8 cellular contexts compared by ENCODE assay signal in genomic region chr3:49855662-49856061, GRCh38. TPM values are rescaled to one million over a fixed set of nuclear protein-coding genes. Genes with fewer than 3 reads are reported as not detected.
DNase-seq lines count a peak whose midpoint lies in the region; ATAC-seq lines count a peak whose summit lies in the region.

No MANE protein-coding gene starts in this region.

- intact Hi-C loops in right cardiac atrium (cut with DNase I) (no loop called here), cardiac septum (cut with DNase I) (no loop called here)

- DNase-seq in right cardiac atrium = no peak
- no peak for DNase-seq in cardiac septum (ENCODE audit: low spot score)
- DNase-seq in adipocyte (ENCODE audit: low read depth) = no peak
- DNase-seq in mesendoderm = no peak
- DNase-seq in nucleus accumbens (lab: John Stamatoyannopoulos, UW) = no peak
- no peak for DNase-seq in NCI-H187 treated with DMSO at 0.1 percent for 48 hours (lab: John Stamatoyannopoulos, UW)
- no peak for DNase-seq in stimulated activated CD4-positive, alpha-beta T cell treated with anti-CD3 and anti-CD28 coated beads, Interleukin-15, amount 100 ng/mL, for 24 hours

- H3K27me3 ChIP-seq in right cardiac atrium (ENCODE audit: control insufficient read depth, insufficient read depth) = no peaks in the 10 kb centered on the region
- H3K27me3 ChIP-seq in adipocyte (replicated peaks; ENCODE audit: control insufficient read depth, insufficient read depth, low read length) = peaks cover 3% of the 10 kb centered on the region
- H3K27me3 ChIP-seq in mesendoderm (ENCODE audit: insufficient read depth, low read length, poor library complexity) = no peaks in the 10 kb centered on the region

- H2BK120ac ChIP-seq in mesendoderm (ENCODE audit: low read depth, low read length) = no peak overlapping the region

- H3K79me1 ChIP-seq in mesendoderm (ENCODE audit: low read length) = peaks cover 7% of the 10 kb centered on the region

- no peak for ATAC-seq in right cardiac atrium
- ATAC-seq in GM19035 (IDR thresholded peaks at IDR 0.05; ENCODE audit: unreplicated experiment) = no peak

- no peak overlapping the region for H3K18ac ChIP-seq in mesendoderm (ENCODE audit: low read length)

- H3K27ac ChIP-seq in right cardiac atrium (ENCODE audit: low read length) (no peak overlapping the region), mesendoderm (ENCODE audit: low read depth, low read length) (no peak overlapping the region)

- peak overlapping the region; percentile 94 for H3K56ac ChIP-seq in mesendoderm (ENCODE audit: low read length)

- no peak overlapping the region for H3K23ac ChIP-seq in mesendoderm (ENCODE audit: low read length)

- H3K4me1 ChIP-seq in right cardiac atrium (ENCODE audit: control insufficient read depth, insufficient read depth, low read length) (no peaks in the 10 kb centered on the region), adipocyte (ENCODE audit: control insufficient read depth, insufficient read depth, low read length) (no peaks in the 10 kb centered on the region), mesendoderm (ENCODE audit: control insufficient read depth, low read depth, low read length) (peaks cover 3% of the 10 kb centered on the region)

- peaks cover 4% of the 10 kb centered on the region for H3K79me2 ChIP-seq in mesendoderm (ENCODE audit: control insufficient read depth, insufficient read depth, low read length)

- H3K36me3 ChIP-seq in adipocyte (ENCODE audit: control insufficient read depth, insufficient read depth, low read length, severe bottlenecking) = no peaks in the 10 kb centered on the region
- H3K36me3 ChIP-seq in mesendoderm (ENCODE audit: control insufficient read depth, insufficient read depth, low read length) = no peaks in the 10 kb centered on the region

- H4K5ac ChIP-seq in mesendoderm (ENCODE audit: low read length) = no peak overlapping the region

- H3K9me3 ChIP-seq in right cardiac atrium (ENCODE audit: control insufficient read depth, low read length) = no peaks in the 10 kb centered on the region
- no peaks in the 10 kb centered on the region for H3K9me3 ChIP-seq in adipocyte (ENCODE audit: control insufficient read depth, low read length)

- no peak overlapping the region for H4K8ac ChIP-seq in mesendoderm (ENCODE audit: low read depth, low read length)

- H3K4me3 ChIP-seq in right cardiac atrium (ENCODE audit: low read length) (peak overlapping the region; percentile 46), adipocyte (ENCODE audit: low read length) (peak overlapping the region; percentile 89), mesendoderm (ENCODE audit: low read length) (peak overlapping the region; percentile 75)

- H2AK5ac ChIP-seq in mesendoderm (ENCODE audit: low read length) = no peak overlapping the region

- H3K4ac ChIP-seq in mesendoderm (ENCODE audit: low read depth, low read length) = no peak overlapping the region

- H3K4me2 ChIP-seq in mesendoderm (ENCODE audit: low read length) = peak overlapping the region; percentile 56

- 49% methylated on average over 5 of the region's 5 CpGs for WGBS in right cardiac atrium
- WGBS in mesendoderm (ENCODE audit: extremely low coverage, insufficient coverage, low lambda C conversion rate) = no CpG with 5 or more reads among the region's 5 CpGs

- H2BK15ac ChIP-seq in mesendoderm (replicated peaks; ENCODE audit: low read depth) = no peak overlapping the region

- H3K9ac ChIP-seq in adipocyte (ENCODE audit: low read length) (peak overlapping the region; percentile 53), mesendoderm (ENCODE audit: low read length) (peak overlapping the region; percentile 88)

- H2BK5ac ChIP-seq in mesendoderm (ENCODE audit: low read length) = no peak overlapping the region

RNA-seq across cellular contexts. Expression of gene TRAIP, which starts 0.7 kb away (rescaled TPM):
- total RNA-seq in right cardiac atrium = 1 to 10 TPM in 3 of 4 donors, under 1 TPM in 1; 0.68 to 1.5 (median 1.3) TPM
- polyA plus RNA-seq in right cardiac atrium = 0.81 TPM
- total RNA-seq in cardiac septum = 2.0 TPM
- polyA plus RNA-seq in mesendoderm (2013, experiment 1 of 2) = 18.5 TPM
- 19.7 TPM for polyA plus RNA-seq in mesendoderm (2013, experiment 2 of 2)

RNA-seq across cellular contexts. Expression of gene CAMKV, which starts 14.0 kb away (rescaled TPM):
- total RNA-seq in right cardiac atrium (not detected), cardiac septum (not detected)
- polyA plus RNA-seq in right cardiac atrium = not detected
- 10.1 TPM for polyA plus RNA-seq in mesendoderm (2013, experiment 1 of 2)
- 11.2 TPM for polyA plus RNA-seq in mesendoderm (2013, experiment 2 of 2)

RNA-seq across cellular contexts. Expression of gene UBA7, which starts 41.9 kb away (rescaled TPM):
- total RNA-seq in right cardiac atrium (10 to 100 TPM; 25.5 to 40.5 (median 38.2) TPM), cardiac septum (20.0 TPM)
- polyA plus RNA-seq in right cardiac atrium = 25.1 TPM
- 0.06 TPM for polyA plus RNA-seq in mesendoderm (2013, experiment 1 of 2)
- 0.17 TPM for polyA plus RNA-seq in mesendoderm (2013, experiment 2 of 2)

RNA-seq across cellular contexts. Expression of gene MST1R, which starts 48.0 kb away (rescaled TPM):
- total RNA-seq in right cardiac atrium (1 to 10 TPM in 3 of 4 donors, under 1 TPM in 1; 0.94 to 2.7 (median 2.1) TPM), cardiac septum (1.2 TPM)
- 1.9 TPM for polyA plus RNA-seq in right cardiac atrium
- polyA plus RNA-seq in mesendoderm (2013, experiment 1 of 2) = 1.7 TPM
- polyA plus RNA-seq in mesendoderm (2013, experiment 2 of 2) = 1.3 TPM

RNA-seq across cellular contexts. Expression of gene INKA1, which starts 52.6 kb away (rescaled TPM):
- total RNA-seq in right cardiac atrium = 1 to 10 TPM; 2.2 to 6.4 (median 4.6) TPM
- 3.9 TPM for polyA plus RNA-seq in right cardiac atrium
- 1.9 TPM for total RNA-seq in cardiac septum
- 0.62 TPM for polyA plus RNA-seq in mesendoderm (2013, experiment 1 of 2)
- polyA plus RNA-seq in mesendoderm (2013, experiment 2 of 2) = 0.69 TPM
